In genomic region chr1:168693197-168693871, GRCh38 we compare ENCODE assay signal across 1 cellular context.
TF ChIP-seq lines count a peak whose summit lies in the region.

No MANE protein-coding gene starts in this region.

TF ChIP-seq in HepG2, 621 proteins besides CTCF, POLR2A, EP300 and RAD21 (continued from another document):
- TF ChIP-seq HMGA1 (CRISPR knock-in tag; conservative IDR thresholded peaks at IDR 0.05) (no peak), ZHX1 (CRISPR knock-in tag; IDR thresholded peaks at IDR 0.05; ENCODE audit: low read depth) (no peak), FOXM1 (CRISPR knock-in tag; IDR thresholded peaks at IDR 0.05) (no peak), CBX1 (IDR thresholded peaks at IDR 0.05; ENCODE audit: low read depth) (no peak), SOX5 (CRISPR knock-in tag; IDR thresholded peaks at IDR 0.05; ENCODE audit: borderline replicate concordance) (peak; percentile 71; the same call in 1 of the 2 replicates), MIER3 (CRISPR knock-in tag; IDR thresholded peaks at IDR 0.05; ENCODE audit: borderline replicate concordance) (peak; percentile 48; the same call in 1 of the 2 replicates), ETV6 (CRISPR knock-in tag; conservative IDR thresholded peaks at IDR 0.05) (no peak), ZSCAN5A (CRISPR knock-in tag; IDR thresholded peaks at IDR 0.05; ENCODE audit: borderline replicate concordance) (no peak), ZNF839 (CRISPR knock-in tag; IDR thresholded peaks at IDR 0.05; ENCODE audit: borderline replicate concordance) (no peak), FOXO1 (CRISPR knock-in tag; IDR thresholded peaks at IDR 0.05) (peak; percentile 37; the same call in 1 of the 2 replicates), MED8 (CRISPR knock-in tag; IDR thresholded peaks at IDR 0.05; ENCODE audit: insufficient replicate concordance) (no peak), ZBTB7A (CRISPR knock-in tag; IDR thresholded peaks at IDR 0.05) (no peak), ZNF691 (CRISPR knock-in tag; IDR thresholded peaks at IDR 0.05; ENCODE audit: borderline replicate concordance, low read depth) (no peak), ONECUT2 (CRISPR knock-in tag; IDR thresholded peaks at IDR 0.05) (peak; percentile 90), SIN3A (IDR thresholded peaks at IDR 0.05; ENCODE audit: borderline replicate concordance, low read depth, low read length) (no peak), MAFF (IDR thresholded peaks at IDR 0.05; ENCODE audit: low read depth, low read length) (no peak), ZNF33A (CRISPR knock-in tag; IDR thresholded peaks at IDR 0.05; ENCODE audit: borderline replicate concordance) (no peak), ZNF790 (CRISPR knock-in tag; IDR thresholded peaks at IDR 0.05; ENCODE audit: borderline replicate concordance) (no peak), ZBTB8A (CRISPR knock-in tag; IDR thresholded peaks at IDR 0.05; ENCODE audit: borderline replicate concordance, low read depth) (no peak), ZNF598 (CRISPR knock-in tag; IDR thresholded peaks at IDR 0.05; ENCODE audit: borderline replicate concordance) (no peak), MEIS1 (CRISPR knock-in tag; IDR thresholded peaks at IDR 0.05; ENCODE audit: borderline replicate concordance) (no peak), KDM3A (CRISPR knock-in tag; IDR thresholded peaks at IDR 0.05; ENCODE audit: low read depth) (no peak), ZNF577 (CRISPR knock-in tag; IDR thresholded peaks at IDR 0.05; ENCODE audit: borderline replicate concordance, low read depth) (no peak), MEF2D (CRISPR knock-in tag; IDR thresholded peaks at IDR 0.05) (no peak), ZNF484 (CRISPR knock-in tag; IDR thresholded peaks at IDR 0.05; ENCODE audit: borderline replicate concordance, low read depth) (no peak), TEF (CRISPR knock-in tag; IDR thresholded peaks at IDR 0.05) (no peak), ZNF607 (CRISPR knock-in tag; IDR thresholded peaks at IDR 0.05; ENCODE audit: borderline replicate concordance) (no peak), IRF2 (CRISPR knock-in tag; IDR thresholded peaks at IDR 0.05) (0 out of 2 replicates have a peak, but pooled peaks have one; percentile 25), CREBL2 (CRISPR knock-in tag; IDR thresholded peaks at IDR 0.05; ENCODE audit: borderline replicate concordance) (no peak), GFI1 (CRISPR knock-in tag; IDR thresholded peaks at IDR 0.05; ENCODE audit: borderline replicate concordance) (peak; percentile 67; the same call in 1 of the 2 replicates)
- TF ChIP-seq, protein P1, sequence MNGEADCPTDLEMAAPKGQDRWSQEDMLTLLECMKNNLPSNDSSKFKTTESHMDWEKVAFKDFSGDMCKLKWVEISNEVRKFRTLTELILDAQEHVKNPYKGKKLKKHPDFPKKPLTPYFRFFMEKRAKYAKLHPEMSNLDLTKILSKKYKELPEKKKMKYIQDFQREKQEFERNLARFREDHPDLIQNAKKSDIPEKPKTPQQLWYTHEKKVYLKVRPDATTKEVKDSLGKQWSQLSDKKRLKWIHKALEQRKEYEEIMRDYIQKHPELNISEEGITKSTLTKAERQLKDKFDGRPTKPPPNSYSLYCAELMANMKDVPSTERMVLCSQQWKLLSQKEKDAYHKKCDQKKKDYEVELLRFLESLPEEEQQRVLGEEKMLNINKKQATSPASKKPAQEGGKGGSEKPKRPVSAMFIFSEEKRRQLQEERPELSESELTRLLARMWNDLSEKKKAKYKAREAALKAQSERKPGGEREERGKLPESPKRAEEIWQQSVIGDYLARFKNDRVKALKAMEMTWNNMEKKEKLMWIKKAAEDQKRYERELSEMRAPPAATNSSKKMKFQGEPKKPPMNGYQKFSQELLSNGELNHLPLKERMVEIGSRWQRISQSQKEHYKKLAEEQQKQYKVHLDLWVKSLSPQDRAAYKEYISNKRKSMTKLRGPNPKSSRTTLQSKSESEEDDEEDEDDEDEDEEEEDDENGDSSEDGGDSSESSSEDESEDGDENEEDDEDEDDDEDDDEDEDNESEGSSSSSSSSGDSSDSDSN (CRISPR knock-in tag; IDR thresholded peaks at IDR 0.05): no peak
- TF ChIP-seq, protein P2, sequence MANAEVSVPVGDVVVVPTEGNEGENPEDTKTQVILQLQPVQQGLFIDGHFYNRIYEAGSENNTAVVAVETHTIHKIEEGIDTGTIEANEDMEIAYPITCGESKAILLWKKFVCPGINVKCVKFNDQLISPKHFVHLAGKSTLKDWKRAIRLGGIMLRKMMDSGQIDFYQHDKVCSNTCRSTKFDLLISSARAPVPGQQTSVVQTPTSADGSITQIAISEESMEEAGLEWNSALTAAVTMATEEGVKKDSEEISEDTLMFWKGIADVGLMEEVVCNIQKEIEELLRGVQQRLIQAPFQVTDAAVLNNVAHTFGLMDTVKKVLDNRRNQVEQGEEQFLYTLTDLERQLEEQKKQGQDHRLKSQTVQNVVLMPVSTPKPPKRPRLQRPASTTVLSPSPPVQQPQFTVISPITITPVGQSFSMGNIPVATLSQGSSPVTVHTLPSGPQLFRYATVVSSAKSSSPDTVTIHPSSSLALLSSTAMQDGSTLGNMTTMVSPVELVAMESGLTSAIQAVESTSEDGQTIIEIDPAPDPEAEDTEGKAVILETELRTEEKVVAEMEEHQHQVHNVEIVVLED (CRISPR knock-in tag; IDR thresholded peaks at IDR 0.05; ENCODE audit: borderline replicate concordance): no peak
- TF ChIP-seq, protein P3, sequence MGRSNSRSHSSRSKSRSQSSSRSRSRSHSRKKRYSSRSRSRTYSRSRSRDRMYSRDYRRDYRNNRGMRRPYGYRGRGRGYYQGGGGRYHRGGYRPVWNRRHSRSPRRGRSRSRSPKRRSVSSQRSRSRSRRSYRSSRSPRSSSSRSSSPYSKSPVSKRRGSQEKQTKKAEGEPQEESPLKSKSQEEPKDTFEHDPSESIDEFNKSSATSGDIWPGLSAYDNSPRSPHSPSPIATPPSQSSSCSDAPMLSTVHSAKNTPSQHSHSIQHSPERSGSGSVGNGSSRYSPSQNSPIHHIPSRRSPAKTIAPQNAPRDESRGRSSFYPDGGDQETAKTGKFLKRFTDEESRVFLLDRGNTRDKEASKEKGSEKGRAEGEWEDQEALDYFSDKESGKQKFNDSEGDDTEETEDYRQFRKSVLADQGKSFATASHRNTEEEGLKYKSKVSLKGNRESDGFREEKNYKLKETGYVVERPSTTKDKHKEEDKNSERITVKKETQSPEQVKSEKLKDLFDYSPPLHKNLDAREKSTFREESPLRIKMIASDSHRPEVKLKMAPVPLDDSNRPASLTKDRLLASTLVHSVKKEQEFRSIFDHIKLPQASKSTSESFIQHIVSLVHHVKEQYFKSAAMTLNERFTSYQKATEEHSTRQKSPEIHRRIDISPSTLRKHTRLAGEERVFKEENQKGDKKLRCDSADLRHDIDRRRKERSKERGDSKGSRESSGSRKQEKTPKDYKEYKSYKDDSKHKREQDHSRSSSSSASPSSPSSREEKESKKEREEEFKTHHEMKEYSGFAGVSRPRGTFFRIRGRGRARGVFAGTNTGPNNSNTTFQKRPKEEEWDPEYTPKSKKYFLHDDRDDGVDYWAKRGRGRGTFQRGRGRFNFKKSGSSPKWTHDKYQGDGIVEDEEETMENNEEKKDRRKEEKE (IDR thresholded peaks at IDR 0.05): no peak
TF ChIP-seq in HepG2: peak in this region for 84.
